Comparison of ENCODE assay signal across 1 cellular context in genomic region chr12:62482769-62483168, GRCh38.
TF ChIP-seq lines count a peak whose summit lies in the region.

No MANE protein-coding gene starts in this region.

TF ChIP-seq in HepG2, 621 proteins besides CTCF, POLR2A, EP300 and RAD21:
- 0 out of 2 replicates have a peak, but pooled peaks have one; percentile 26 for TF ChIP-seq ZNF121 (CRISPR knock-in tag; IDR thresholded peaks at IDR 0.05)
- TF ChIP-seq KDM5A (IDR thresholded peaks at IDR 0.05; ENCODE audit: borderline replicate concordance, low read length): no peak
- TF ChIP-seq ZNF318 (CRISPR knock-in tag; IDR thresholded peaks at IDR 0.05): no peak
- no peak for TF ChIP-seq ZBTB39 (CRISPR knock-in tag; IDR thresholded peaks at IDR 0.05)
- TF ChIP-seq PITX1 (CRISPR knock-in tag; IDR thresholded peaks at IDR 0.05): no peak
- TF ChIP-seq ZNF556 (CRISPR knock-in tag; IDR thresholded peaks at IDR 0.05; ENCODE audit: borderline replicate concordance): no peak
- TF ChIP-seq IKZF4 (CRISPR knock-in tag; IDR thresholded peaks at IDR 0.05; ENCODE audit: borderline replicate concordance, low read depth, not compliant biosample characterization): no peak
TF ChIP-seq in HepG2: peak in this region for 1.
